23 cellular contexts compared by ENCODE assay signal in genomic region chr7:7329321-7329720, GRCh38.
DNase-seq lines count a peak whose midpoint lies in the region; ATAC-seq, FAIRE-seq and TF ChIP-seq lines count a peak whose summit lies in the region.
"Had no signal": no experiment of that assay in that cellular context is flagged by ENCODE, and none has a peak within 500 bp of the region (broad histone marks: within the 10 kb centered on the region; RNA-seq: fewer than 3 reads in every experiment).

No MANE protein-coding gene starts in this region.

- no peaks in the 10 kb centered on the region for H3K79me1 ChIP-seq in H1 (ENCODE audit: low read depth, low read length)

- TF ChIP-seq EP300 in H1 (IDR thresholded peaks at IDR 0.05; ENCODE audit: borderline replicate concordance in 1 of 2, low read depth in 2 of 2, low read length in 2 of 2), result no peak

- H3K4me1 Mint-ChIP-seq in neural progenitor cell, result peaks cover 7% of the 10 kb centered on the region

- TF ChIP-seq RAD21 in H1 (IDR thresholded peaks at IDR 0.05 in 1 of 2, conservative IDR thresholded peaks at IDR 0.05 in 1 of 2; ENCODE audit: low read depth in 2 of 2, low read length in 2 of 2), result no peak

- H3K18ac ChIP-seq in H1 (ENCODE audit: extremely low read depth, low read length), result no peak overlapping the region

- no peaks in the 10 kb centered on the region for H3K79me2 ChIP-seq in H1 (ENCODE audit: control insufficient read depth in 1 of 2, insufficient read depth in 2 of 2, low read length in 2 of 2)
- H3K79me2 ChIP-seq in neural progenitor cell (ENCODE audit: low read depth), result no peaks in the 10 kb centered on the region
- H3K79me2 ChIP-seq in osteoblast (ENCODE audit: insufficient read depth, low read length), result no peaks in the 10 kb centered on the region

- no peak overlapping the region for H3K27ac Mint-ChIP-seq in neural progenitor cell

- H3K23me2 ChIP-seq in H1 (ENCODE audit: low read depth, low read length), result no peaks in the 10 kb centered on the region

- WGBS in H1 (ENCODE audit: extremely low coverage in 1 of 2, insufficient coverage in 1 of 2, insufficient read length in 1 of 2, insufficient replicate concordance in 2 of 2, low coverage in 1 of 2, low lambda C conversion rate in 2 of 2, missing lambda C conversion rate in 1 of 2), 2 experiments, result 73% methylated on average over 1 of the region's 1 CpG; no CpG with 5 or more reads in 1 of the 2 experiments

- H3K27me3 Mint-ChIP-seq in neural progenitor cell (ENCODE audit: insufficient read depth, low read depth), result no peaks in the 10 kb centered on the region

- intact Hi-C loops in Right ventricle myocardium inferior (cut with DNase I), result no loop called here

- H3K4me3 ChIP-seq in H1 (ENCODE audit: extremely low read depth in 1 of 4, insufficient read depth in 2 of 4, low read depth in 3 of 4, low read length in 4 of 4), result no peak overlapping the region
- H3K4me3 ChIP-seq in neural progenitor cell, result no peak overlapping the region
- H3K4me3 ChIP-seq in osteoblast (ENCODE audit: insufficient read depth, low read length), result no peak overlapping the region
- H3K4me3 ChIP-seq: GM23248 had no signal

- no peak overlapping the region for H2BK120ac ChIP-seq in H1 (replicated peaks; ENCODE audit: low read depth, low read length)

- H3K36me3 ChIP-seq in H1 (ENCODE audit: control insufficient read depth in 2 of 4, insufficient read depth in 4 of 4, low read length in 3 of 4) (no peaks in the 10 kb centered on the region), neural progenitor cell (no peaks in the 10 kb centered on the region), osteoblast (ENCODE audit: insufficient read depth, low read length) (no peaks in the 10 kb centered on the region)
- H3K36me3 ChIP-seq: BE2C had no signal

- no peaks in the 10 kb centered on the region for H3K9me3 Mint-ChIP-seq in neural progenitor cell

- H2BK12ac ChIP-seq in H1 (ENCODE audit: low read depth, low read length), result no peak overlapping the region

- no peak for ATAC-seq in Right ventricle myocardium inferior
- ATAC-seq: HCT116, Panc1 had no signal

- no peak overlapping the region for H3K56ac ChIP-seq in H1 (replicated peaks; ENCODE audit: insufficient read length, low read depth, low read length)

- H3K36me3 Mint-ChIP-seq in neural progenitor cell, result no peaks in the 10 kb centered on the region
- H3K36me3 Mint-ChIP-seq: CD4-positive, CD25-positive, alpha-beta regulatory T cell had no signal

- no peak overlapping the region for H3K14ac ChIP-seq in H1 (ENCODE audit: insufficient read length)

- no peak overlapping the region for H3K23ac ChIP-seq in H1 (ENCODE audit: insufficient read length)

- no peak overlapping the region for H2BK15ac ChIP-seq in H1 (ENCODE audit: low read length)

- H2AFZ ChIP-seq in H1 (ENCODE audit: low read length) (no peak overlapping the region), neural progenitor cell (replicated peaks) (no peak overlapping the region), osteoblast (ENCODE audit: low read length) (no peak overlapping the region)
- H2AFZ ChIP-seq: GM23248 had no signal

- no peaks in the 10 kb centered on the region for H3K27me3 ChIP-seq in H1 (replicated peaks in 1 of 4; ENCODE audit: control insufficient read depth in 3 of 4, extremely low read depth in 1 of 4, insufficient read depth in 3 of 4, low read length in 3 of 4)
- no peaks in the 10 kb centered on the region for H3K27me3 ChIP-seq in neural progenitor cell
- peaks cover 12% of the 10 kb centered on the region for H3K27me3 ChIP-seq in osteoblast (ENCODE audit: insufficient read depth, low read length)

- H3K4me2 ChIP-seq in H1 (ENCODE audit: insufficient read depth in 1 of 2, low read depth in 2 of 2, low read length in 2 of 2) (no peak overlapping the region), neural progenitor cell (no peak overlapping the region), osteoblast (ENCODE audit: insufficient read depth, low read length) (no peak overlapping the region)

- H4K20me1 ChIP-seq in H1 (replicated peaks in 1 of 2; ENCODE audit: control insufficient read depth in 1 of 2, insufficient read depth in 2 of 2, low read length in 2 of 2) (no peaks in the 10 kb centered on the region), neural progenitor cell (ENCODE audit: low read depth) (no peaks in the 10 kb centered on the region), osteoblast (ENCODE audit: insufficient read depth, low read length) (no peaks in the 10 kb centered on the region)

- H4K91ac ChIP-seq in H1 (replicated peaks; ENCODE audit: insufficient read length, low read length), result no peak overlapping the region

- POLR2A ChIA-PET in H1 (lab: Charles Lee; ENCODE audit: partially characterized antibody), result interaction anchor here (0.6 kb wide), 1 partner anchor 76 kb away, joined by 3 read pairs; no protein-coding TSS in a partner anchor

- H3K9me3 ChIP-seq in H1 (ENCODE audit: insufficient read depth in 2 of 2, low read depth in 1 of 2, low read length in 1 of 2), result no peaks in the 10 kb centered on the region
- no peaks in the 10 kb centered on the region for H3K9me3 ChIP-seq in neural progenitor cell (ENCODE audit: low read depth)
- H3K9me3 ChIP-seq in osteoblast (ENCODE audit: low read depth, low read length), result no peaks in the 10 kb centered on the region
- H3K9me3 ChIP-seq: BE2C had no signal

- H3F3A ChIP-seq in neural progenitor cell (ENCODE audit: low read depth), result no peaks in the 10 kb centered on the region

- H3K4me3 Mint-ChIP-seq in neural progenitor cell, result no peak overlapping the region
- H3K4me3 Mint-ChIP-seq: CD4-positive, CD25-positive, alpha-beta regulatory T cell had no signal

- no peak overlapping the region for H4K8ac ChIP-seq in H1 (ENCODE audit: extremely low read depth, insufficient read depth, low read length)

- TF ChIP-seq POLR2A in H1 (IDR thresholded peaks at IDR 0.05; ENCODE audit: control extremely low read depth in 1 of 2, low read depth in 2 of 2, low read length in 2 of 2), result no peak

- CTCF ChIA-PET in H1 (lab: Charles Lee; ENCODE audit: partially characterized antibody), result no interaction called here

- H2BK5ac ChIP-seq in H1 (ENCODE audit: low read depth, low read length), result no peak overlapping the region

- no peak overlapping the region for H3K9ac ChIP-seq in H1 (replicated peaks in 1 of 4; ENCODE audit: extremely low read depth in 1 of 4, low read depth in 3 of 4, low read length in 3 of 4)
- H3K9ac ChIP-seq in neural progenitor cell, result no peak overlapping the region
- H3K9ac ChIP-seq: GM23248 had no signal

- no peak overlapping the region for H4K5ac ChIP-seq in H1 (ENCODE audit: insufficient read length, low read depth, low read length)

- H3K27ac ChIP-seq in H1 (ENCODE audit: low read depth, low read length) (no peak overlapping the region), neural progenitor cell (no peak overlapping the region), osteoblast (ENCODE audit: low read depth, low read length) (no peak overlapping the region)
- H3K27ac ChIP-seq: GM23248 had no signal

- H2BK20ac ChIP-seq in H1 (ENCODE audit: low read length), result 0 out of 2 replicates have a peak overlapping the region, but pooled peaks have one; percentile 56

- H3K4me1 ChIP-seq in H1 (replicated peaks in 1 of 4; ENCODE audit: control insufficient read depth in 3 of 4, insufficient read depth in 4 of 4, low read length in 3 of 4) (no peaks in the 10 kb centered on the region), neural progenitor cell (peaks cover 3% of the 10 kb centered on the region), osteoblast (ENCODE audit: insufficient read depth, low read length) (no peaks in the 10 kb centered on the region)
- H3K4me1 ChIP-seq: BE2C had no signal

- H3K4ac ChIP-seq in H1 (replicated peaks; ENCODE audit: insufficient read length, low read depth, low read length), result no peak overlapping the region

- peak; percentile 13 for DNase-seq in NCI-H2196 (lab: John Stamatoyannopoulos, UW; ENCODE audit: unreplicated experiment)
- DNase-seq in NCI-H2196 treated with DMSO at 0.1 percent for 48 hours (lab: John Stamatoyannopoulos, UW; ENCODE audit: unreplicated experiment), result no peak
- peak; percentile 81 for DNase-seq in astrocyte of the hippocampus (ENCODE audit: low read depth, low spot score)
- no peak for DNase-seq in H1 (ENCODE audit: low read depth in 1 of 2, low spot score in 2 of 2)
- DNase-seq in neural progenitor cell (ENCODE audit: low spot score), result peak; percentile 52
- DNase-seq in NAMALWA (ENCODE audit: low spot score), result no peak
- DNase-seq in Right ventricle myocardium inferior (ENCODE audit: missing footprints), result no peak
- DNase-seq in osteoblast (ENCODE audit: insufficient read length, low spot score, missing footprints), result no peak
- DNase-seq: BE2C; CD4-positive, CD25-positive, alpha-beta regulatory T cell; COR-L47; GDM1; GM23248; KBM-7; NCI-H1417 treated with DMSO at 0.1 percent for 48 hours; NCI-H187 treated with DMSO at 0.1 percent for 48 hours; NCI-H2171 treated with DMSO at 0.1 percent for 48 hours; NCI-H774; Right ventricle myocardium superior; SW 1271 had no signal

- TF ChIP-seq CTCF in H1 (IDR thresholded peaks at IDR 0.05; ENCODE audit: control extremely low read depth in 1 of 3, insufficient read depth in 1 of 3, low read depth in 1 of 3, low read length in 3 of 3) (no peak), neural progenitor cell (IDR thresholded peaks at IDR 0.05) (no peak), osteoblast (IDR thresholded peaks at IDR 0.05; ENCODE audit: extremely low read depth, low read depth, low read length) (no peak)

- no peak for FAIRE-seq in H1 (lab: Jason Lieb, UNC)
- FAIRE-seq: A204.1 had no signal

- no peak overlapping the region for H2AK5ac ChIP-seq in H1 (ENCODE audit: low read depth, low read length)

TF ChIP-seq in H1, 55 proteins besides CTCF, POLR2A, EP300 and RAD21 (continues in another document):
- no peak for TF ChIP-seq SP4 (IDR thresholded peaks at IDR 0.05; ENCODE audit: low read length)
- TF ChIP-seq FOSL1 (IDR thresholded peaks at IDR 0.05; ENCODE audit: insufficient read depth, low read depth, low read length), result no peak
- TF ChIP-seq EZH2 (IDR thresholded peaks at IDR 0.05; ENCODE audit: low read depth, low read length, severe bottlenecking), result no peak
- no peak for TF ChIP-seq RBBP5 (IDR thresholded peaks at IDR 0.05; ENCODE audit: borderline replicate concordance, low read depth, low read length)
- TF ChIP-seq USF2 (IDR thresholded peaks at IDR 0.05; ENCODE audit: low read length), result no peak
- no peak for TF ChIP-seq TBP (IDR thresholded peaks at IDR 0.05; ENCODE audit: low read depth, low read length)
- TF ChIP-seq TCF12 (IDR thresholded peaks at IDR 0.05; ENCODE audit: low read depth, low read length), result no peak

Comparison
In these comparisons a context has a peak if more than half of its experiments do, and no peak if none do; other contexts are left out.
1. DNase-seq: peak in NCI-H2196 (single experiment), astrocyte of the hippocampus (single experiment) and neural progenitor cell (single experiment); none in NCI-H2196 treated with DMSO at 0.1 percent for 48 hours (single experiment), H1 (0 of 2), NAMALWA (single experiment), Right ventricle myocardium inferior (single experiment) and osteoblast (single experiment).